ENCODE assay signal across 1 cellular context in genomic region chr1:231058416-231059109, GRCh38.
TF ChIP-seq lines count a peak whose summit lies in the region.

No MANE protein-coding gene starts in this region.

TF ChIP-seq in K562, 482 proteins besides CTCF, POLR2A, EP300 and RAD21 (continued from another document):
- TF ChIP-seq PRDM10 (IDR thresholded peaks at IDR 0.05; ENCODE audit: partially characterized antibody) (peak; percentile 56), WHSC1 (IDR thresholded peaks at IDR 0.05; ENCODE audit: low read length) (no peak), SAFB (IDR thresholded peaks at IDR 0.05; ENCODE audit: borderline replicate concordance, low read depth, low read length) (no peak), IFI16 (CRISPR knock-in tag; IDR thresholded peaks at IDR 0.05) (no peak), PKNOX1 (IDR thresholded peaks at IDR 0.05) (0 out of 2 replicates have a peak, but pooled peaks have one; percentile 41), FOXO4 (CRISPR knock-in tag; IDR thresholded peaks at IDR 0.05) (no peak), TAF15 (IDR thresholded peaks at IDR 0.05; ENCODE audit: low read depth, low read length) (no peak), THAP7 (CRISPR knock-in tag; IDR thresholded peaks at IDR 0.05) (no peak), CREB3L1 (IDR thresholded peaks at IDR 0.05; ENCODE audit: borderline replicate concordance, low read depth) (no peak), POLR2AphosphoS5 (IDR thresholded peaks at IDR 0.05; ENCODE audit: control insufficient read depth, insufficient read depth, low read depth, low read length) (no peak), MTA3 (IDR thresholded peaks at IDR 0.05; ENCODE audit: borderline replicate concordance) (no peak), POLR2H (tag; IDR thresholded peaks at IDR 0.05; ENCODE audit: low read depth) (no peak), HNRNPUL1 (IDR thresholded peaks at IDR 0.05; ENCODE audit: low read length) (no peak), PURB (CRISPR knock-in tag; IDR thresholded peaks at IDR 0.05; ENCODE audit: low read depth) (no peak), CEBPZ (IDR thresholded peaks at IDR 0.05; ENCODE audit: borderline replicate concordance, low read depth, low read length) (no peak), DIDO1 (tag; IDR thresholded peaks at IDR 0.05; ENCODE audit: low read depth) (no peak), KDM4B (IDR thresholded peaks at IDR 0.05; ENCODE audit: borderline replicate concordance in 2 of 2, low read depth in 1 of 2) (no peak), MEIS2 (IDR thresholded peaks at IDR 0.05; ENCODE audit: partially characterized antibody) (peak; percentile 37)
